In the genomic region with DNA sequence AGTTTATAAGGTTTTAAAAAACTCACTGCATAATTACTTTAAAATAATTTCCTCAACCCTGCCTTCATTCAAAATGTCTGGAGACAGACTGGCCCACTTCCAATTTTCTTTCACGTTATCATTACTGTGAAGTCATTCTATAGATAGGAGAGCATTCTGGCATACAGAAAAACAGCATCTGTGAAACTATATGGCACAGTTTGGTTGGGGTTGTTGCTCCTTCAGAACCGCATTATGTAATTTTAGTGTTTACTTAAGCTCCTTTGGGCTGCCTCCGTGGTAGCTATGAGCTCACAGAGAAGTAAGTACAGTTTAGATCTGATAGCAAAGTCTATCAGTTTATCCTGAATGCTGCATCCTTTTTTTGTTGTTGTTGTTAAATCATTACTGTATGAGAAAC, we compare ENCODE assay signal across 1 cellular context.
TF ChIP-seq lines count a peak whose summit lies in the region.

No MANE protein-coding gene starts in this region.

TF ChIP-seq in HEK293, 187 proteins besides CTCF, POLR2A, EP300 and RAD21 (continued from another document and continues in another):
- TF ChIP-seq, protein P1, sequence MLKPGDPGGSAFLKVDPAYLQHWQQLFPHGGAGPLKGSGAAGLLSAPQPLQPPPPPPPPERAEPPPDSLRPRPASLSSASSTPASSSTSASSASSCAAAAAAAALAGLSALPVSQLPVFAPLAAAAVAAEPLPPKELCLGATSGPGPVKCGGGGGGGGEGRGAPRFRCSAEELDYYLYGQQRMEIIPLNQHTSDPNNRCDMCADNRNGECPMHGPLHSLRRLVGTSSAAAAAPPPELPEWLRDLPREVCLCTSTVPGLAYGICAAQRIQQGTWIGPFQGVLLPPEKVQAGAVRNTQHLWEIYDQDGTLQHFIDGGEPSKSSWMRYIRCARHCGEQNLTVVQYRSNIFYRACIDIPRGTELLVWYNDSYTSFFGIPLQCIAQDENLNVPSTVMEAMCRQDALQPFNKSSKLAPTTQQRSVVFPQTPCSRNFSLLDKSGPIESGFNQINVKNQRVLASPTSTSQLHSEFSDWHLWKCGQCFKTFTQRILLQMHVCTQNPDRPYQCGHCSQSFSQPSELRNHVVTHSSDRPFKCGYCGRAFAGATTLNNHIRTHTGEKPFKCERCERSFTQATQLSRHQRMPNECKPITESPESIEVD (tag by site-specific recombination; IDR thresholded peaks at IDR 0.05) = peak; percentile 98
- TF ChIP-seq, protein P2, sequence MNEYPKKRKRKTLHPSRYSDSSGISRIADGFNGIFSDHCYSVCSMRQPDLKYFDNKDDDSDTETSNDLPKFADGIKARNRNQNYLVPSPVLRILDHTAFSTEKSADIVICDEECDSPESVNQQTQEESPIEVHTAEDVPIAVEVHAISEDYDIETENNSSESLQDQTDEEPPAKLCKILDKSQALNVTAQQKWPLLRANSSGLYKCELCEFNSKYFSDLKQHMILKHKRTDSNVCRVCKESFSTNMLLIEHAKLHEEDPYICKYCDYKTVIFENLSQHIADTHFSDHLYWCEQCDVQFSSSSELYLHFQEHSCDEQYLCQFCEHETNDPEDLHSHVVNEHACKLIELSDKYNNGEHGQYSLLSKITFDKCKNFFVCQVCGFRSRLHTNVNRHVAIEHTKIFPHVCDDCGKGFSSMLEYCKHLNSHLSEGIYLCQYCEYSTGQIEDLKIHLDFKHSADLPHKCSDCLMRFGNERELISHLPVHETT (tag by site-specific recombination; IDR thresholded peaks at IDR 0.05) = no peak
- no peak for TF ChIP-seq ZNF239 (tag by site-specific recombination; IDR thresholded peaks at IDR 0.05)
- TF ChIP-seq, protein P3, sequence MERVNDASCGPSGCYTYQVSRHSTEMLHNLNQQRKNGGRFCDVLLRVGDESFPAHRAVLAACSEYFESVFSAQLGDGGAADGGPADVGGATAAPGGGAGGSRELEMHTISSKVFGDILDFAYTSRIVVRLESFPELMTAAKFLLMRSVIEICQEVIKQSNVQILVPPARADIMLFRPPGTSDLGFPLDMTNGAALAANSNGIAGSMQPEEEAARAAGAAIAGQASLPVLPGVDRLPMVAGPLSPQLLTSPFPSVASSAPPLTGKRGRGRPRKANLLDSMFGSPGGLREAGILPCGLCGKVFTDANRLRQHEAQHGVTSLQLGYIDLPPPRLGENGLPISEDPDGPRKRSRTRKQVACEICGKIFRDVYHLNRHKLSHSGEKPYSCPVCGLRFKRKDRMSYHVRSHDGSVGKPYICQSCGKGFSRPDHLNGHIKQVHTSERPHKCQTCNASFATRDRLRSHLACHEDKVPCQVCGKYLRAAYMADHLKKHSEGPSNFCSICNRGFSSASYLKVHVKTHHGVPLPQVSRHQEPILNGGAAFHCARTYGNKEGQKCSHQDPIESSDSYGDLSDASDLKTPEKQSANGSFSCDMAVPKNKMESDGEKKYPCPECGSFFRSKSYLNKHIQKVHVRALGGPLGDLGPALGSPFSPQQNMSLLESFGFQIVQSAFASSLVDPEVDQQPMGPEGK (tag by site-specific recombination; IDR thresholded peaks at IDR 0.05) = peak; percentile 56; the same call in 1 of the 2 replicates
- no peak for TF ChIP-seq KLF7 (tag by site-specific recombination; IDR thresholded peaks at IDR 0.05; ENCODE audit: borderline replicate concordance)
- TF ChIP-seq, protein P4, sequence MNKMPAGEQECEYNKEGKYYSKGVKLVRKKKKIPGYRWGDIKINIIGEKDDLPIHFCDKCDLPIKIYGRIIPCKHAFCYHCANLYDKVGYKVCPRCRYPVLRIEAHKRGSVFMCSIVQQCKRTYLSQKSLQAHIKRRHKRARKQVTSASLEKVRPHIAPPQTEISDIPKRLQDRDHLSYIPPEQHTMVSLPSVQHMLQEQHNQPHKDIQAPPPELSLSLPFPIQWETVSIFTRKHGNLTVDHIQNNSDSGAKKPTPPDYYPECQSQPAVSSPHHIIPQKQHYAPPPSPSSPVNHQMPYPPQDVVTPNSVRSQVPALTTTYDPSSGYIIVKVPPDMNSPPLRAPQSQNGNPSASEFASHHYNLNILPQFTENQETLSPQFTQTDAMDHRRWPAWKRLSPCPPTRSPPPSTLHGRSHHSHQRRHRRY (tag by site-specific recombination; IDR thresholded peaks at IDR 0.05) = no peak
- TF ChIP-seq, protein P5, sequence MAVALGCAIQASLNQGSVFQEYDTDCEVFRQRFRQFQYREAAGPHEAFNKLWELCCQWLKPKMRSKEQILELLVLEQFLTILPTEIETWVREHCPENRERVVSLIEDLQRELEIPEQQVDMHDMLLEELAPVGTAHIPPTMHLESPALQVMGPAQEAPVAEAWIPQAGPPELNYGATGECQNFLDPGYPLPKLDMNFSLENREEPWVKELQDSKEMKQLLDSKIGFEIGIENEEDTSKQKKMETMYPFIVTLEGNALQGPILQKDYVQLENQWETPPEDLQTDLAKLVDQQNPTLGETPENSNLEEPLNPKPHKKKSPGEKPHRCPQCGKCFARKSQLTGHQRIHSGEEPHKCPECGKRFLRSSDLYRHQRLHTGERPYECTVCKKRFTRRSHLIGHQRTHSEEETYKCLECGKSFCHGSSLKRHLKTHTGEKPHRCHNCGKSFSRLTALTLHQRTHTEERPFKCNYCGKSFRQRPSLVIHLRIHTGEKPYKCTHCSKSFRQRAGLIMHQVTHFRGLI (tag by site-specific recombination; IDR thresholded peaks at IDR 0.05) = no peak
- TF ChIP-seq GLI2 (tag by site-specific recombination; IDR thresholded peaks at IDR 0.05; ENCODE audit: borderline replicate concordance, low read depth) = 0 out of 2 replicates have a peak, but pooled peaks have one; percentile 23
- peak; percentile 72; the same call in 1 of the 2 replicates for TF ChIP-seq ZNF24 (tag by site-specific recombination; IDR thresholded peaks at IDR 0.05)
- TF ChIP-seq OSR2 (tag by site-specific recombination; IDR thresholded peaks at IDR 0.05) = peak; percentile 100
- no peak for TF ChIP-seq ZNF404 (tag by site-specific recombination; IDR thresholded peaks at IDR 0.05)
- no peak for TF ChIP-seq ZNF621 (tag by site-specific recombination; IDR thresholded peaks at IDR 0.05)
- TF ChIP-seq ZNF521 (tag by site-specific recombination; IDR thresholded peaks at IDR 0.05) = no peak
- TF ChIP-seq ZBTB21 (tag by site-specific recombination; IDR thresholded peaks at IDR 0.05) = peak; percentile 53; the same call in 1 of the 2 replicates
- TF ChIP-seq ZNF785 (tag by site-specific recombination; IDR thresholded peaks at IDR 0.05) = no peak
- TF ChIP-seq, protein P6, sequence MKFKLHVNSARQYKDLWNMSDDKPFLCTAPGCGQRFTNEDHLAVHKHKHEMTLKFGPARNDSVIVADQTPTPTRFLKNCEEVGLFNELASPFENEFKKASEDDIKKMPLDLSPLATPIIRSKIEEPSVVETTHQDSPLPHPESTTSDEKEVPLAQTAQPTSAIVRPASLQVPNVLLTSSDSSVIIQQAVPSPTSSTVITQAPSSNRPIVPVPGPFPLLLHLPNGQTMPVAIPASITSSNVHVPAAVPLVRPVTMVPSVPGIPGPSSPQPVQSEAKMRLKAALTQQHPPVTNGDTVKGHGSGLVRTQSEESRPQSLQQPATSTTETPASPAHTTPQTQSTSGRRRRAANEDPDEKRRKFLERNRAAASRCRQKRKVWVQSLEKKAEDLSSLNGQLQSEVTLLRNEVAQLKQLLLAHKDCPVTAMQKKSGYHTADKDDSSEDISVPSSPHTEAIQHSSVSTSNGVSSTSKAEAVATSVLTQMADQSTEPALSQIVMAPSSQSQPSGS (tag by site-specific recombination; IDR thresholded peaks at IDR 0.05; ENCODE audit: low read depth) = peak; percentile 80
- no peak for TF ChIP-seq ZNF248 (tag by site-specific recombination; IDR thresholded peaks at IDR 0.05)
- TF ChIP-seq IKZF3 (tag by site-specific recombination; IDR thresholded peaks at IDR 0.05) = 0 out of 2 replicates have a peak, but pooled peaks have one; percentile 34
- TF ChIP-seq ZNF629 (tag by site-specific recombination; IDR thresholded peaks at IDR 0.05) = peak; percentile 95
- peak; percentile 68 for TF ChIP-seq ZNF600 (tag by site-specific recombination; IDR thresholded peaks at IDR 0.05)
- no peak for TF ChIP-seq BCL11B (tag by site-specific recombination; IDR thresholded peaks at IDR 0.05; ENCODE audit: low read depth)
- TF ChIP-seq SCRT2 (tag by site-specific recombination; IDR thresholded peaks at IDR 0.05) = peak; percentile 52
- TF ChIP-seq KLF10 (tag by site-specific recombination; IDR thresholded peaks at IDR 0.05) = 0 out of 2 replicates have a peak, but pooled peaks have one; percentile 46
- no peak for TF ChIP-seq ZNF311 (tag by site-specific recombination; IDR thresholded peaks at IDR 0.05; ENCODE audit: borderline replicate concordance)
- TF ChIP-seq ZNF221 (tag by site-specific recombination; IDR thresholded peaks at IDR 0.05; ENCODE audit: borderline replicate concordance) = no peak
- TF ChIP-seq, protein P7, sequence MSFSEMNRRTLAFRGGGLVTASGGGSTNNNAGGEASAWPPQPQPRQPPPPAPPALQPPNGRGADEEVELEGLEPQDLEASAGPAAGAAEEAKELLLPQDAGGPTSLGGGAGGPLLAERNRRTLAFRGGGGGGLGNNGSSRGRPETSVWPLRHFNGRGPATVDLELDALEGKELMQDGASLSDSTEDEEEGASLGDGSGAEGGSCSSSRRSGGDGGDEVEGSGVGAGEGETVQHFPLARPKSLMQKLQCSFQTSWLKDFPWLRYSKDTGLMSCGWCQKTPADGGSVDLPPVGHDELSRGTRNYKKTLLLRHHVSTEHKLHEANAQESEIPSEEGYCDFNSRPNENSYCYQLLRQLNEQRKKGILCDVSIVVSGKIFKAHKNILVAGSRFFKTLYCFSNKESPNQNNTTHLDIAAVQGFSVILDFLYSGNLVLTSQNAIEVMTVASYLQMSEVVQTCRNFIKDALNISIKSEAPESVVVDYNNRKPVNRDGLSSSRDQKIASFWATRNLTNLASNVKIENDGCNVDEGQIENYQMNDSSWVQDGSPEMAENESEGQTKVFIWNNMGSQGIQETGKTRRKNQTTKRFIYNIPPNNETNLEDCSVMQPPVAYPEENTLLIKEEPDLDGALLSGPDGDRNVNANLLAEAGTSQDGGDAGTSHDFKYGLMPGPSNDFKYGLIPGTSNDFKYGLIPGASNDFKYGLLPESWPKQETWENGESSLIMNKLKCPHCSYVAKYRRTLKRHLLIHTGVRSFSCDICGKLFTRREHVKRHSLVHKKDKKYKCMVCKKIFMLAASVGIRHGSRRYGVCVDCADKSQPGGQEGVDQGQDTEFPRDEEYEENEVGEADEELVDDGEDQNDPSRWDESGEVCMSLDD (tag by site-specific recombination; IDR thresholded peaks at IDR 0.05) = no peak
- peak; percentile 53; the same call in 1 of the 2 replicates for TF ChIP-seq ZSCAN30 (tag by site-specific recombination; IDR thresholded peaks at IDR 0.05)
- TF ChIP-seq ZNF76 (tag by site-specific recombination; IDR thresholded peaks at IDR 0.05; ENCODE audit: borderline replicate concordance, low read depth) = no peak
- TF ChIP-seq, protein P8, sequence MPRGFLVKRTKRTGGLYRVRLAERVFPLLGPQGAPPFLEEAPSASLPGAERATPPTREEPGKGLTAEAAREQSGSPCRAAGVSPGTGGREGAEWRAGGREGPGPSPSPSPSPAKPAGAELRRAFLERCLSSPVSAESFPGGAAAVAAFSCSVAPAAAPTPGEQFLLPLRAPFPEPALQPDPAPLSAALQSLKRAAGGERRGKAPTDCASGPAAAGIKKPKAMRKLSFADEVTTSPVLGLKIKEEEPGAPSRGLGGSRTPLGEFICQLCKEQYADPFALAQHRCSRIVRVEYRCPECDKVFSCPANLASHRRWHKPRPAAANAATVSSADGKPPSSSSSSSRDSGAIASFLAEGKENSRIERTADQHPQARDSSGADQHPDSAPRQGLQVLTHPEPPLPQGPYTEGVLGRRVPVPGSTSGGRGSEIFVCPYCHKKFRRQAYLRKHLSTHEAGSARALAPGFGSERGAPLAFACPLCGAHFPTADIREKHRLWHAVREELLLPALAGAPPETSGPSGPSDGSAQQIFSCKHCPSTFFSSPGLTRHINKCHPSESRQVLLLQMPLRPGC (tag by site-specific recombination; IDR thresholded peaks at IDR 0.05) = peak; percentile 48; the same call in 1 of the 2 replicates
- no peak for TF ChIP-seq SP3 (tag by site-specific recombination; IDR thresholded peaks at IDR 0.05)
- TF ChIP-seq GLIS1 (tag by site-specific recombination; IDR thresholded peaks at IDR 0.05) = peak; percentile 84
- no peak for TF ChIP-seq RBAK (tag by site-specific recombination; IDR thresholded peaks at IDR 0.05)
- peak; percentile 58; the same call in 1 of the 2 replicates for TF ChIP-seq ZNF558 (tag by site-specific recombination; IDR thresholded peaks at IDR 0.05)
- TF ChIP-seq ZBTB17 (tag by site-specific recombination; IDR thresholded peaks at IDR 0.05) = peak; percentile 38; the same call in 1 of the 2 replicates
- peak; percentile 75 for TF ChIP-seq ZEB2 (tag by site-specific recombination; IDR thresholded peaks at IDR 0.05)
- TF ChIP-seq HOXA7 (CRISPR knock-in tag; IDR thresholded peaks at IDR 0.05; ENCODE audit: borderline replicate concordance) = no peak
- peak; percentile 45; the same call in 1 of the 2 replicates for TF ChIP-seq ZNF561 (tag by site-specific recombination; IDR thresholded peaks at IDR 0.05; ENCODE audit: borderline replicate concordance)
- TF ChIP-seq, protein P9, sequence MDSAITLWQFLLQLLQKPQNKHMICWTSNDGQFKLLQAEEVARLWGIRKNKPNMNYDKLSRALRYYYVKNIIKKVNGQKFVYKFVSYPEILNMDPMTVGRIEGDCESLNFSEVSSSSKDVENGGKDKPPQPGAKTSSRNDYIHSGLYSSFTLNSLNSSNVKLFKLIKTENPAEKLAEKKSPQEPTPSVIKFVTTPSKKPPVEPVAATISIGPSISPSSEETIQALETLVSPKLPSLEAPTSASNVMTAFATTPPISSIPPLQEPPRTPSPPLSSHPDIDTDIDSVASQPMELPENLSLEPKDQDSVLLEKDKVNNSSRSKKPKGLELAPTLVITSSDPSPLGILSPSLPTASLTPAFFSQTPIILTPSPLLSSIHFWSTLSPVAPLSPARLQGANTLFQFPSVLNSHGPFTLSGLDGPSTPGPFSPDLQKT (IDR thresholded peaks at IDR 0.05; ENCODE audit: borderline replicate concordance, low read depth, low read length) = no peak
- TF ChIP-seq, protein P10, sequence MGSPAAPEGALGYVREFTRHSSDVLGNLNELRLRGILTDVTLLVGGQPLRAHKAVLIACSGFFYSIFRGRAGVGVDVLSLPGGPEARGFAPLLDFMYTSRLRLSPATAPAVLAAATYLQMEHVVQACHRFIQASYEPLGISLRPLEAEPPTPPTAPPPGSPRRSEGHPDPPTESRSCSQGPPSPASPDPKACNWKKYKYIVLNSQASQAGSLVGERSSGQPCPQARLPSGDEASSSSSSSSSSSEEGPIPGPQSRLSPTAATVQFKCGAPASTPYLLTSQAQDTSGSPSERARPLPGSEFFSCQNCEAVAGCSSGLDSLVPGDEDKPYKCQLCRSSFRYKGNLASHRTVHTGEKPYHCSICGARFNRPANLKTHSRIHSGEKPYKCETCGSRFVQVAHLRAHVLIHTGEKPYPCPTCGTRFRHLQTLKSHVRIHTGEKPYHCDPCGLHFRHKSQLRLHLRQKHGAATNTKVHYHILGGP (tag by site-specific recombination; IDR thresholded peaks at IDR 0.05) = no peak
- TF ChIP-seq, protein P11, sequence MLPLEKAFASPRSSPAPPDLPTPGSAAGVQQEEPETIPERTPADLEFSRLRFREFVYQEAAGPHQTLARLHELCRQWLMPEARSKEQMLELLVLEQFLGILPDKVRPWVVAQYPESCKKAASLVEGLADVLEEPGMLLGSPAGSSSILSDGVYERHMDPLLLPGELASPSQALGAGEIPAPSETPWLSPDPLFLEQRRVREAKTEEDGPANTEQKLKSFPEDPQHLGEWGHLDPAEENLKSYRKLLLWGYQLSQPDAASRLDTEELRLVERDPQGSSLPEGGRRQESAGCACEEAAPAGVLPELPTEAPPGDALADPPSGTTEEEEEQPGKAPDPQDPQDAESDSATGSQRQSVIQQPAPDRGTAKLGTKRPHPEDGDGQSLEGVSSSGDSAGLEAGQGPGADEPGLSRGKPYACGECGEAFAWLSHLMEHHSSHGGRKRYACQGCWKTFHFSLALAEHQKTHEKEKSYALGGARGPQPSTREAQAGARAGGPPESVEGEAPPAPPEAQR (tag by site-specific recombination; IDR thresholded peaks at IDR 0.05) = no peak
- TF ChIP-seq EGR2 (tag by site-specific recombination; IDR thresholded peaks at IDR 0.05; ENCODE audit: low read depth) = no peak
- TF ChIP-seq ZNF707 (tag by site-specific recombination; IDR thresholded peaks at IDR 0.05) = no peak
- no peak for TF ChIP-seq KLF8 (tag by site-specific recombination; IDR thresholded peaks at IDR 0.05)
